In the genomic region with DNA sequence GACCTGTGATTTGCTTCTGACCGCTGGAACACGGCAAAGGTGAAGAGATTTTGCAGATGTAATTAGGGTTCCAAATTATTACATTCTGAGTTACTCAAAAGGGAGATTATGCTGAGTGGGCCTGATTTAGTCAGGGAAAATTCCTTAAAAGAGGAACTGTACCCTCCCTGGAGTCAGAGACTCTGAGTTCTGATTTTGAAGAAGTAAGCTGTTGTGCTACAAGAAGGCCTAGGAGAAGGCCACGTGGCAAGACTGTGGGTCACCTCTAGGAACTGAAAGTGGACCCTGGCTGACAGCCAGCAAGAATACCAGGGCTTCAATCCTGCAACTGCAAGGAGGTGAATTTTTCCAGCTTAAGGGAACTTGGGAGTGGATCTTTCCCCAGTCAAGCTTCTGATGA, we compare ENCODE assay signal across 1 cellular context.
TF ChIP-seq lines count a peak whose summit lies in the region.

No MANE protein-coding gene starts in this region.

TF ChIP-seq in GM23338, 12 proteins besides CTCF, POLR2A, EP300 and RAD21 (continued from another document):
- TF ChIP-seq, protein P1, sequence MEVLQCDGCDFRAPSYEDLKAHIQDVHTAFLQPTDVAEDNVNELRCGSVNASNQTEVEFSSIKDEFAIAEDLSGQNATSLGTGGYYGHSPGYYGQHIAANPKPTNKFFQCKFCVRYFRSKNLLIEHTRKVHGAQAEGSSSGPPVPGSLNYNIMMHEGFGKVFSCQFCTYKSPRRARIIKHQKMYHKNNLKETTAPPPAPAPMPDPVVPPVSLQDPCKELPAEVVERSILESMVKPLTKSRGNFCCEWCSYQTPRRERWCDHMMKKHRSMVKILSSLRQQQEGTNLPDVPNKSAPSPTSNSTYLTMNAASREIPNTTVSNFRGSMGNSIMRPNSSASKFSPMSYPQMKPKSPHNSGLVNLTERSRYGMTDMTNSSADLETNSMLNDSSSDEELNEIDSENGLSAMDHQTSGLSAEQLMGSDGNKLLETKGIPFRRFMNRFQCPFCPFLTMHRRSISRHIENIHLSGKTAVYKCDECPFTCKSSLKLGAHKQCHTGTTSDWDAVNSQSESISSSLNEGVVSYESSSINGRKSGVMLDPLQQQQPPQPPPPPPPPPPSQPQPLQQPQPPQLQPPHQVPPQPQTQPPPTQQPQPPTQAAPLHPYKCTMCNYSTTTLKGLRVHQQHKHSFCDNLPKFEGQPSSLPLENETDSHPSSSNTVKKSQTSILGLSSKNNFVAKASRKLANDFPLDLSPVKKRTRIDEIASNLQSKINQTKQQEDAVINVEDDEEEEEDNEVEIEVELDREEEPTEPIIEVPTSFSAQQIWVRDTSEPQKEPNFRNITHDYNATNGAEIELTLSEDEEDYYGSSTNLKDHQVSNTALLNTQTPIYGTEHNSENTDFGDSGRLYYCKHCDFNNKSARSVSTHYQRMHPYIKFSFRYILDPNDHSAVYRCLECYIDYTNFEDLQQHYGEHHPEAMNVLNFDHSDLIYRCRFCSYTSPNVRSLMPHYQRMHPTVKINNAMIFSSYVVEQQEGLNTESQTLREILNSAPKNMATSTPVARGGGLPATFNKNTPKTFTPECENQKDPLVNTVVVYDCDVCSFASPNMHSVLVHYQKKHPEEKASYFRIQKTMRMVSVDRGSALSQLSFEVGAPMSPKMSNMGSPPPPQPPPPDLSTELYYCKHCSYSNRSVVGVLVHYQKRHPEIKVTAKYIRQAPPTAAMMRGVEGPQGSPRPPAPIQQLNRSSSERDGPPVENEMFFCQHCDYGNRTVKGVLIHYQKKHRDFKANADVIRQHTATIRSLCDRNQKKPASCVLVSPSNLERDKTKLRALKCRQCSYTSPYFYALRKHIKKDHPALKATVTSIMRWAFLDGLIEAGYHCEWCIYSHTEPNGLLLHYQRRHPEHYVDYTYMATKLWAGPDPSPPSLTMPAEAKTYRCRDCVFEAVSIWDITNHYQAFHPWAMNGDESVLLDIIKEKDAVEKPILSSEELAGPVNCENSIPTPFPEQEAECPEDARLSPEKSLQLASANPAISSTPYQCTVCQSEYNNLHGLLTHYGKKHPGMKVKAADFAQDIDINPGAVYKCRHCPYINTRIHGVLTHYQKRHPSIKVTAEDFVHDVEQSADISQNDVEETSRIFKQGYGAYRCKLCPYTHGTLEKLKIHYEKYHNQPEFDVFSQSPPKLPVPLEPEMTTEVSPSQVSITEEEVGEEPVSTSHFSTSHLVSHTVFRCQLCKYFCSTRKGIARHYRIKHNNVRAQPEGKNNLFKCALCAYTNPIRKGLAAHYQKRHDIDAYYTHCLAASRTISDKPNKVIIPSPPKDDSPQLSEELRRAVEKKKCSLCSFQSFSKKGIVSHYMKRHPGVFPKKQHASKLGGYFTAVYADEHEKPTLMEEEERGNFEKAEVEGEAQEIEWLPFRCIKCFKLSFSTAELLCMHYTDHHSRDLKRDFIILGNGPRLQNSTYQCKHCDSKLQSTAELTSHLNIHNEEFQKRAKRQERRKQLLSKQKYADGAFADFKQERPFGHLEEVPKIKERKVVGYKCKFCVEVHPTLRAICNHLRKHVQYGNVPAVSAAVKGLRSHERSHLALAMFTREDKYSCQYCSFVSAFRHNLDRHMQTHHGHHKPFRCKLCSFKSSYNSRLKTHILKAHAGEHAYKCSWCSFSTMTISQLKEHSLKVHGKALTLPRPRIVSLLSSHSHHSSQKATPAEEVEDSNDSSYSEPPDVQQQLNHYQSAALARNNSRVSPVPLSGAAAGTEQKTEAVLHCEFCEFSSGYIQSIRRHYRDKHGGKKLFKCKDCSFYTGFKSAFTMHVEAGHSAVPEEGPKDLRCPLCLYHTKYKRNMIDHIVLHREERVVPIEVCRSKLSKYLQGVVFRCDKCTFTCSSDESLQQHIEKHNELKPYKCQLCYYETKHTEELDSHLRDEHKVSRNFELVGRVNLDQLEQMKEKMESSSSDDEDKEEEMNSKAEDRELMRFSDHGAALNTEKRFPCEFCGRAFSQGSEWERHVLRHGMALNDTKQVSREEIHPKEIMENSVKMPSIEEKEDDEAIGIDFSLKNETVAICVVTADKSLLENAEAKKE (CRISPR knock-in tag; IDR thresholded peaks at IDR 0.05): no peak
- TF ChIP-seq, protein P2, sequence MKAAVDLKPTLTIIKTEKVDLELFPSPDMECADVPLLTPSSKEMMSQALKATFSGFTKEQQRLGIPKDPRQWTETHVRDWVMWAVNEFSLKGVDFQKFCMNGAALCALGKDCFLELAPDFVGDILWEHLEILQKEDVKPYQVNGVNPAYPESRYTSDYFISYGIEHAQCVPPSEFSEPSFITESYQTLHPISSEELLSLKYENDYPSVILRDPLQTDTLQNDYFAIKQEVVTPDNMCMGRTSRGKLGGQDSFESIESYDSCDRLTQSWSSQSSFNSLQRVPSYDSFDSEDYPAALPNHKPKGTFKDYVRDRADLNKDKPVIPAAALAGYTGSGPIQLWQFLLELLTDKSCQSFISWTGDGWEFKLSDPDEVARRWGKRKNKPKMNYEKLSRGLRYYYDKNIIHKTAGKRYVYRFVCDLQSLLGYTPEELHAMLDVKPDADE (IDR thresholded peaks at IDR 0.05): no peak
- no peak for TF ChIP-seq EZH2 (IDR thresholded peaks at IDR 0.05; ENCODE audit: low read depth, unreplicated experiment)
- TF ChIP-seq STAT1 (IDR thresholded peaks at IDR 0.05; ENCODE audit: unreplicated experiment): no peak
- TF ChIP-seq EZH2phosphoT487 (IDR thresholded peaks at IDR 0.05; ENCODE audit: unreplicated experiment): no peak
- TF ChIP-seq ZNF331 (CRISPR knock-in tag; IDR thresholded peaks at IDR 0.05; ENCODE audit: low read depth): no peak
- no peak for TF ChIP-seq POLR2AphosphoS5 (IDR thresholded peaks at IDR 0.05; ENCODE audit: low read depth)
- TF ChIP-seq ZNF114 (CRISPR knock-in tag; IDR thresholded peaks at IDR 0.05): no peak
- TF ChIP-seq, protein P3, sequence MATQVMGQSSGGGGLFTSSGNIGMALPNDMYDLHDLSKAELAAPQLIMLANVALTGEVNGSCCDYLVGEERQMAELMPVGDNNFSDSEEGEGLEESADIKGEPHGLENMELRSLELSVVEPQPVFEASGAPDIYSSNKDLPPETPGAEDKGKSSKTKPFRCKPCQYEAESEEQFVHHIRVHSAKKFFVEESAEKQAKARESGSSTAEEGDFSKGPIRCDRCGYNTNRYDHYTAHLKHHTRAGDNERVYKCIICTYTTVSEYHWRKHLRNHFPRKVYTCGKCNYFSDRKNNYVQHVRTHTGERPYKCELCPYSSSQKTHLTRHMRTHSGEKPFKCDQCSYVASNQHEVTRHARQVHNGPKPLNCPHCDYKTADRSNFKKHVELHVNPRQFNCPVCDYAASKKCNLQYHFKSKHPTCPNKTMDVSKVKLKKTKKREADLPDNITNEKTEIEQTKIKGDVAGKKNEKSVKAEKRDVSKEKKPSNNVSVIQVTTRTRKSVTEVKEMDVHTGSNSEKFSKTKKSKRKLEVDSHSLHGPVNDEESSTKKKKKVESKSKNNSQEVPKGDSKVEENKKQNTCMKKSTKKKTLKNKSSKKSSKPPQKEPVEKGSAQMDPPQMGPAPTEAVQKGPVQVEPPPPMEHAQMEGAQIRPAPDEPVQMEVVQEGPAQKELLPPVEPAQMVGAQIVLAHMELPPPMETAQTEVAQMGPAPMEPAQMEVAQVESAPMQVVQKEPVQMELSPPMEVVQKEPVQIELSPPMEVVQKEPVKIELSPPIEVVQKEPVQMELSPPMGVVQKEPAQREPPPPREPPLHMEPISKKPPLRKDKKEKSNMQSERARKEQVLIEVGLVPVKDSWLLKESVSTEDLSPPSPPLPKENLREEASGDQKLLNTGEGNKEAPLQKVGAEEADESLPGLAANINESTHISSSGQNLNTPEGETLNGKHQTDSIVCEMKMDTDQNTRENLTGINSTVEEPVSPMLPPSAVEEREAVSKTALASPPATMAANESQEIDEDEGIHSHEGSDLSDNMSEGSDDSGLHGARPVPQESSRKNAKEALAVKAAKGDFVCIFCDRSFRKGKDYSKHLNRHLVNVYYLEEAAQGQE (IDR thresholded peaks at IDR 0.05; ENCODE audit: unreplicated experiment): no peak
- TF ChIP-seq JUNB (IDR thresholded peaks at IDR 0.05; ENCODE audit: unreplicated experiment): no peak
